19 cellular contexts compared by ENCODE assay signal in genomic region chr11:124538019-124538418, GRCh38. TPM values are rescaled to one million over a fixed set of nuclear protein-coding genes. Genes with fewer than 3 reads are reported as not detected.
DNase-seq lines count a peak whose midpoint lies in the region; ATAC-seq, FAIRE-seq and TF ChIP-seq lines count a peak whose summit lies in the region.
"Had no signal": no experiment of that assay in that cellular context is flagged by ENCODE, and none has a peak within 500 bp of the region (broad histone marks: within the 10 kb centered on the region; RNA-seq: fewer than 3 reads in every experiment).

No MANE protein-coding gene starts in this region.

- no peak for FAIRE-seq in RCC 7860 (lab: Jason Lieb, UNC)

- no peaks in the 10 kb centered on the region for H3K9me3 ChIP-seq in adipocyte (ENCODE audit: control insufficient read depth, low read length)
- H3K9me3 ChIP-seq: HAP-1 had no signal

- H3K27me3 ChIP-seq in adipocyte (replicated peaks; ENCODE audit: control insufficient read depth, insufficient read depth, low read length): no peaks in the 10 kb centered on the region

- peak; percentile 69 for DNase-seq in Daoy (ENCODE audit: low read depth)
- DNase-seq in adipocyte (ENCODE audit: low read depth): peak; percentile 10
- peak; percentile 74 for DNase-seq in fibroblast of the aortic adventitia (ENCODE audit: low read depth)
- peak; percentile 88 for DNase-seq in non-pigmented ciliary epithelial cell (ENCODE audit: low read depth)
- no peak for DNase-seq in activated naive CD8-positive, alpha-beta T cell treated with anti-CD3 and anti-CD28 coated beads for 36 hours
- no peak for DNase-seq in activated naive CD4-positive, alpha-beta T cell (lab: John Stamatoyannopoulos, UW)
- DNase-seq in RCC 7860 (ENCODE audit: low spot score): no peak
- DNase-seq: activated CD4-positive, alpha-beta T cell treated with anti-CD3 and anti-CD28 coated beads for 48 hours; activated T-cell treated with anti-CD3 and anti-CD28 coated beads, Interleukin-2, amount 50 U/mL, for 72 hours; effector CD8-positive, alpha-beta T cell; hypothalamus; NCI-H1048; NCI-H446; posterior cingulate gyrus; stimulated activated naive CD4-positive, alpha-beta T cell treated with Interleukin-2 at 50 U/mL for 16 hours had no signal

- H3K9ac ChIP-seq in adipocyte (ENCODE audit: low read length): no peak overlapping the region

- no peak overlapping the region for H3K4me3 Mint-ChIP-seq in activated naive CD8-positive, alpha-beta T cell treated with anti-CD3 and anti-CD28 coated beads for 36 hours
- H3K4me3 Mint-ChIP-seq: activated T-cell treated with anti-CD3 and anti-CD28 coated beads, Interleukin-2, amount 50 U/mL, for 72 hours; T-helper 1 cell treated with Interleukin-12 subunit alpha and Interleukin-12 subunit beta and Interleukin-4 antibody, amounts not matched to agents 30 μg/mL and 1 μg/mL, for 36 hours had no signal

- no peak for ATAC-seq in HG02642 (IDR thresholded peaks at IDR 0.05; ENCODE audit: poor library complexity, unreplicated experiment)
- ATAC-seq: activated T-cell treated with anti-CD3 and anti-CD28 coated beads, Interleukin-2, amount 50 U/mL, for 72 hours had no signal

- H3K4me3 ChIP-seq in adipocyte (ENCODE audit: low read length): no peak overlapping the region
- H3K4me3 ChIP-seq in fibroblast of the aortic adventitia (ENCODE audit: low read depth, low read length): no peak overlapping the region
- H3K4me3 ChIP-seq: HAP-1 had no signal

- no peaks in the 10 kb centered on the region for H3K36me3 ChIP-seq in adipocyte (ENCODE audit: control insufficient read depth, insufficient read depth, low read length, severe bottlenecking)
- H3K36me3 ChIP-seq: HAP-1 had no signal

- TF ChIP-seq CTCF in fibroblast of the aortic adventitia (IDR thresholded peaks at IDR 0.05; ENCODE audit: insufficient read depth, low read length): no peak

- H3K27ac Mint-ChIP-seq in activated naive CD8-positive, alpha-beta T cell treated with anti-CD3 and anti-CD28 coated beads for 36 hours: no peak overlapping the region
- H3K27ac Mint-ChIP-seq: activated T-cell treated with anti-CD3 and anti-CD28 coated beads, Interleukin-2, amount 50 U/mL, for 72 hours; T-helper 1 cell treated with Interleukin-12 subunit alpha and Interleukin-12 subunit beta and Interleukin-4 antibody, amounts not matched to agents 30 μg/mL and 1 μg/mL, for 36 hours had no signal

- no peaks in the 10 kb centered on the region for H3K9me3 Mint-ChIP-seq in activated naive CD8-positive, alpha-beta T cell treated with anti-CD3 and anti-CD28 coated beads for 36 hours
- H3K9me3 Mint-ChIP-seq: T-helper 1 cell treated with Interleukin-12 subunit alpha and Interleukin-12 subunit beta and Interleukin-4 antibody, amounts not matched to agents 30 μg/mL and 1 μg/mL, for 36 hours had no signal

- H3K36me3 Mint-ChIP-seq in activated naive CD8-positive, alpha-beta T cell treated with anti-CD3 and anti-CD28 coated beads for 36 hours: no peaks in the 10 kb centered on the region

- peaks cover 11% of the 10 kb centered on the region for H3K27me3 Mint-ChIP-seq in activated naive CD8-positive, alpha-beta T cell treated with anti-CD3 and anti-CD28 coated beads for 36 hours

- H3K4me1 ChIP-seq in adipocyte (ENCODE audit: control insufficient read depth, insufficient read depth, low read length): peaks cover 20% of the 10 kb centered on the region
- H3K4me1 ChIP-seq: HAP-1 had no signal

- H3K4me1 Mint-ChIP-seq in activated naive CD8-positive, alpha-beta T cell treated with anti-CD3 and anti-CD28 coated beads for 36 hours: no peaks in the 10 kb centered on the region

RNA-seq across cellular contexts. Expression of gene OR8B12, which starts 5.4 kb away (rescaled TPM):
- not detected in 2 replicates for total RNA-seq in Daoy (2014; rRNA removed; shearing (Covaris generic))
- not detected in 2 replicates for total RNA-seq in fibroblast of the aortic adventitia (ENCODE audit: low replicate concordance)
- not detected for total RNA-seq in activated naive CD8-positive, alpha-beta T cell treated with anti-CD3 and anti-CD28 coated beads for 36 hours
- total RNA-seq: activated T-cell treated with anti-CD3 and anti-CD28 coated beads, Interleukin-2, amount 50 U/mL, for 72 hours; mesenteric fat pad had no signal

RNA-seq across cellular contexts. Expression of gene OR8A1, which starts 31.8 kb away (rescaled TPM):
- total RNA-seq in Daoy (2014; rRNA removed; shearing (Covaris generic)): not detected in 2 replicates
- not detected in 2 replicates for total RNA-seq in fibroblast of the aortic adventitia (ENCODE audit: low replicate concordance)
- not detected for total RNA-seq in activated naive CD8-positive, alpha-beta T cell treated with anti-CD3 and anti-CD28 coated beads for 36 hours
- total RNA-seq: activated T-cell treated with anti-CD3 and anti-CD28 coated beads, Interleukin-2, amount 50 U/mL, for 72 hours; mesenteric fat pad had no signal

Comparison
In these comparisons a context has a peak if more than half of its experiments do, and no peak if none do; other contexts are left out.
1. DNase-seq: peak in Daoy (single experiment), adipocyte (single experiment), fibroblast of the aortic adventitia (single experiment) and non-pigmented ciliary epithelial cell (single experiment); none in activated naive CD8-positive, alpha-beta T cell treated with anti-CD3 and anti-CD28 coated beads for 36 hours (single experiment), activated naive CD4-positive, alpha-beta T cell (0 of 4) and RCC 7860 (single experiment).